ENCODE assay signal across 8 cellular contexts in the genomic region with DNA sequence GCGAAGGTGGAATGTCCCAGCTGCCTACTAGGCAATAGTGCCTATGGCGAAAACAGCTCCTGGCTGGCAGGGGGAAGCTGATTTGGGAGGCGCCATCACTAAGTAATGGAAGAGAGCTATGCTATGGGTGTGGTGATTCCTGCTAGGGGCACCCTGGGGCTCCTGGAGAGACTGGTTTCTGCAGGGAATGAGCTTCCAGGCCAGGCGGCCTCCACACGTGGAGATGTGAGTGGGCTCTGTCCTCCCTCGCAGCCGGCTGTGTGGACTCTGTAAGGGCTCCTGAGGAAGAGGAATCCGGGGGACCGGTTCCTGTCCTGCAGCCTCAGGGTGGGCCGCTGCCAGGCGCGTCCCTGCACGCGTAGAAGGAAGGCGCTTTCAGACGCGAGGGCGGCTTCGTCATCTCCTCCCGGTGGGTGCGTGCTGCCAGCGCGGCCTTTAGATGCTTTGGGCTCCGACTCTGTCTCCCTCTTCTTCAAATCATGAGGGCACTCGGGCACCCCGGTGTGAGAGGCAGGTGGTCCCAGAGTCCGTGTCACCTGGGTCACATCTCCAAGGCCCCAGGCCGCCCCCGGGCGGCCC. TPM values are rescaled to one million over a fixed set of nuclear protein-coding genes. Genes with fewer than 3 reads are reported as not detected.
A peak's percentile ranks its signal among the peaks of the same experiment; 100 is the strongest.
DNase-seq lines count a peak whose midpoint lies in the region; ATAC-seq lines count a peak whose summit lies in the region.

No MANE protein-coding gene starts in this region.

- CTCF ChIA-PET in CD8-positive, alpha-beta memory T cell (lab: Charles Lee): interaction anchor here (0.6 to 9.0 kb wide), 11 partner anchors 9 to 383 kb away, joined by 3 to 64 read pairs (median 5); no protein-coding TSS in a partner anchor

- peaks cover 3% of the 10 kb centered on the region for H3K27me3 ChIP-seq in CD8-positive, alpha-beta memory T cell (ENCODE audit: insufficient read depth, low read length, poor library complexity, severe bottlenecking)
- H3K27me3 ChIP-seq in HUES6 (ENCODE audit: control insufficient read depth, insufficient read depth, low read length) (peaks cover 18% of the 10 kb centered on the region), iPS-15b (ENCODE audit: control insufficient read depth, insufficient read depth, low read length) (peaks cover 12% of the 10 kb centered on the region)

- ATAC-seq in HG03457 (IDR thresholded peaks at IDR 0.05; ENCODE audit: unreplicated experiment): no peak

- H3K9me3 ChIP-seq in CD8-positive, alpha-beta memory T cell (ENCODE audit: low read length): no peaks in the 10 kb centered on the region
- H3K9me3 ChIP-seq in HUES6 (ENCODE audit: control insufficient read depth, insufficient read depth, low read depth, low read length) (no peaks in the 10 kb centered on the region), iPS-15b (ENCODE audit: control insufficient read depth, insufficient read depth, low read length) (no peaks in the 10 kb centered on the region)

- POLR2A ChIA-PET in CD8-positive, alpha-beta memory T cell (lab: Charles Lee): no interaction called here

- H3K36me3 Mint-ChIP-seq in CD8-positive, alpha-beta memory T cell: no peaks in the 10 kb centered on the region
- no peaks in the 10 kb centered on the region for H3K36me3 Mint-ChIP-seq in activated naive CD4-positive, alpha-beta T cell treated with anti-CD3 and anti-CD28 coated beads, Interleukin-2, amount 50 U/mL, for 24 hours

- peaks cover 16 to 18% of the 10 kb centered on the region in 2 donors for H3K27me3 Mint-ChIP-seq in CD8-positive, alpha-beta memory T cell
- peaks cover 2% of the 10 kb centered on the region for H3K27me3 Mint-ChIP-seq in activated naive CD4-positive, alpha-beta T cell treated with anti-CD3 and anti-CD28 coated beads, Interleukin-2, amount 50 U/mL, for 24 hours

- no peaks in the 10 kb centered on the region for H3K4me1 ChIP-seq in CD8-positive, alpha-beta memory T cell (ENCODE audit: insufficient read depth, low read length)
- peaks cover 14% of the 10 kb centered on the region; the same call in 1 of the 2 replicates for H3K4me1 ChIP-seq in HUES6 (ENCODE audit: control insufficient read depth, insufficient read depth, low read length)
- peaks cover 3% of the 10 kb centered on the region for H3K4me1 ChIP-seq in iPS-15b (ENCODE audit: control insufficient read depth, insufficient read depth, low read length)

- no peak overlapping the region for H3K27ac Mint-ChIP-seq in CD8-positive, alpha-beta memory T cell
- no peak overlapping the region for H3K27ac Mint-ChIP-seq in activated naive CD4-positive, alpha-beta T cell treated with anti-CD3 and anti-CD28 coated beads, Interleukin-2, amount 50 U/mL, for 24 hours

- H3K27ac ChIP-seq in CD8-positive, alpha-beta memory T cell (ENCODE audit: low read depth, low read length): no peak overlapping the region
- no peak overlapping the region for H3K27ac ChIP-seq in HUES6 (ENCODE audit: low read depth, low read length)

- peak overlapping the region in 6 of 7 donors; percentile 39 to 66 (median 58) for H3K4me3 Mint-ChIP-seq in CD8-positive, alpha-beta memory T cell
- H3K4me3 Mint-ChIP-seq in activated naive CD4-positive, alpha-beta T cell treated with anti-CD3 and anti-CD28 coated beads, Interleukin-2, amount 50 U/mL, for 24 hours: peak overlapping the region; percentile 71

- H3K4me3 ChIP-seq in CD8-positive, alpha-beta memory T cell (ENCODE audit: low read length): no peak overlapping the region
- peak overlapping the region; percentile 92 for H3K4me3 ChIP-seq in HUES6 (ENCODE audit: low read depth, low read length)
- H3K4me3 ChIP-seq in iPS-15b (ENCODE audit: low read depth, low read length): peak overlapping the region; percentile 73

- peaks cover 0 to 8% (median 0%) of the 10 kb centered on the region in 3 donors for H3K4me1 Mint-ChIP-seq in CD8-positive, alpha-beta memory T cell
- no peaks in the 10 kb centered on the region for H3K4me1 Mint-ChIP-seq in activated naive CD4-positive, alpha-beta T cell treated with anti-CD3 and anti-CD28 coated beads, Interleukin-2, amount 50 U/mL, for 24 hours

- peak in 1 of 5 donors; percentile 8 for DNase-seq in CD8-positive, alpha-beta memory T cell
- DNase-seq in stimulated activated CD4-positive, alpha-beta T cell treated with anti-CD3 and anti-CD28 coated beads, Interleukin-12 subunit alpha, Interleukin-12 subunit beta, amount 100 ng/mL, for 24 hours (ENCODE audit: low read depth in 2 of 2): peak; percentile 22 to 24
- DNase-seq in NCI-H1436 treated with DMSO at 0.1 percent for 48 hours (lab: John Stamatoyannopoulos, UW): no peak
- no peak for DNase-seq in SIG-M5 treated with dmso at 0.1 percent for 504 hours (lab: John Stamatoyannopoulos, UW; ENCODE audit: unreplicated experiment)

- H3K9me3 Mint-ChIP-seq in CD8-positive, alpha-beta memory T cell: no peaks in the 10 kb centered on the region
- no peaks in the 10 kb centered on the region for H3K9me3 Mint-ChIP-seq in activated naive CD4-positive, alpha-beta T cell treated with anti-CD3 and anti-CD28 coated beads, Interleukin-2, amount 50 U/mL, for 24 hours

- no peaks in the 10 kb centered on the region for H3K36me3 ChIP-seq in CD8-positive, alpha-beta memory T cell (ENCODE audit: insufficient read depth, low read length)
- H3K36me3 ChIP-seq in HUES6 (ENCODE audit: control insufficient read depth, insufficient read depth, low read length) (no peaks in the 10 kb centered on the region), iPS-15b (ENCODE audit: control insufficient read depth, insufficient read depth, low read length) (no peaks in the 10 kb centered on the region)

- H3K9ac ChIP-seq in HUES6 (ENCODE audit: low read length) (peak overlapping the region; percentile 32), iPS-15b (ENCODE audit: low read depth, low read length) (no peak overlapping the region)

RNA-seq across cellular contexts. Expression of a gene that starts 55.5 kb away (rescaled TPM):
- not detected for total RNA-seq in CD8-positive, alpha-beta memory T cell
- polyA plus RNA-seq in CD8-positive, alpha-beta memory T cell: not detected

RNA-seq across cellular contexts. Expression of a gene that starts 56.9 kb away (rescaled TPM):
- 10 to 100 TPM; 13.3 to 14.0 TPM for total RNA-seq in CD8-positive, alpha-beta memory T cell
- 6.2 TPM for polyA plus RNA-seq in CD8-positive, alpha-beta memory T cell

Comparison
In these comparisons a context has a peak if more than half of its experiments do, and no peak if none do; other contexts are left out.
1. DNase-seq: peak in stimulated activated CD4-positive, alpha-beta T cell treated with anti-CD3 and anti-CD28 coated beads, Interleukin-12 subunit alpha, Interleukin-12 subunit beta, amount 100 ng/mL, for 24 hours (2 of 2); none in NCI-H1436 treated with DMSO at 0.1 percent for 48 hours (single experiment) and SIG-M5 treated with dmso at 0.1 percent for 504 hours (single experiment).